8 cellular contexts compared by ENCODE assay signal in genomic region chr1:206734499-206735142, GRCh38. TPM values are rescaled to one million over a fixed set of nuclear protein-coding genes. Genes with fewer than 3 reads are reported as not detected.
DNase-seq lines count a peak whose midpoint lies in the region; ATAC-seq lines count a peak whose summit lies in the region.

No MANE protein-coding gene starts in this region.

- peak overlapping the region in 4 of 11 experiments; percentile 1 to 34 (median 27); a peak in 2 of 22 replicates for H3K27ac ChIP-seq in BLaER1 treated with 17β-estradiol and CSF1 and Interleukin-3, amounts not matched to agents 10 nM and 100 nM
- H3K27ac ChIP-seq in SJCRH30: no peak overlapping the region

- H3K4me3 ChIP-seq in BLaER1 treated with 17β-estradiol and CSF1 and Interleukin-3, amounts not matched to agents 10 nM and 100 nM: no peak overlapping the region
- no peak overlapping the region for H3K4me3 ChIP-seq in SJCRH30

- peaks cover 82 to 99% (median 91%) of the 10 kb centered on the region in 10 experiments for H3K4me1 ChIP-seq in BLaER1 treated with 17β-estradiol and CSF1 and Interleukin-3, amounts not matched to agents 10 nM and 100 nM
- H3K4me1 ChIP-seq in SJCRH30: peaks cover 4% of the 10 kb centered on the region; the same call in 1 of the 2 replicates

- H3K27me3 ChIP-seq in BLaER1 treated with 17β-estradiol and CSF1 and Interleukin-3, amounts not matched to agents 10 nM and 100 nM: no peaks in the 10 kb centered on the region
- H3K27me3 ChIP-seq in SJCRH30: no peaks in the 10 kb centered on the region

- peak; percentile 26 for DNase-seq in H4 (ENCODE audit: low spot score)
- peak; percentile 41 to 63 for DNase-seq in SJCRH30
- peak; percentile 46 to 82 (median 70) for DNase-seq in activated naive CD4-positive, alpha-beta T cell (lab: John Stamatoyannopoulos, UW)
- peak; percentile 47 for DNase-seq in left cardiac atrium
- peak; percentile 86 for DNase-seq in stimulated activated CD4-positive, alpha-beta T cell treated with anti-CD3 and anti-CD28 coated beads, Interleukin-15, amount 100 ng/mL, for 24 hours
- DNase-seq in COR-L47 (lab: John Stamatoyannopoulos, UW): no peak
- no peak for DNase-seq in NCI-H2107 treated with DMSO at 0.1 percent for 48 hours (lab: John Stamatoyannopoulos, UW; ENCODE audit: unreplicated experiment)

- peak overlapping the region; percentile 19 to 84 (median 33); a peak in 19 of 22 replicates for H3K4me2 ChIP-seq in BLaER1 treated with 17β-estradiol and CSF1 and Interleukin-3, amounts not matched to agents 10 nM and 100 nM

- H3K9ac ChIP-seq in BLaER1 treated with 17β-estradiol and CSF1 and Interleukin-3, amounts not matched to agents 10 nM and 100 nM: peak overlapping the region in 1 of 11 experiments; percentile 10; a peak in 2 of 22 replicates

- peaks cover 40 to 98% (median 86%) of the 10 kb centered on the region in 11 experiments for H3K36me3 ChIP-seq in BLaER1 treated with 17β-estradiol and CSF1 and Interleukin-3, amounts not matched to agents 10 nM and 100 nM
- peaks cover 36% of the 10 kb centered on the region for H3K36me3 ChIP-seq in SJCRH30

- intact Hi-C loops in left cardiac atrium (cut with DNase I): loop anchor here in 1 of 2 donors (5.0 kb wide), 1 partner anchor 97 kb away; the partner anchor contains the start of gene DYRK3

- no peaks in the 10 kb centered on the region for H3K9me3 ChIP-seq in BLaER1 treated with 17β-estradiol and CSF1 and Interleukin-3, amounts not matched to agents 10 nM and 100 nM (replicated peaks in 1 of 11)
- no peaks in the 10 kb centered on the region for H3K9me3 ChIP-seq in SJCRH30 (replicated peaks)

- peaks cover 5 to 85% (median 60%) of the 10 kb centered on the region in 11 experiments; a peak in 21 of 22 replicates for H4K20me1 ChIP-seq in BLaER1 treated with 17β-estradiol and CSF1 and Interleukin-3, amounts not matched to agents 10 nM and 100 nM

- ATAC-seq in left cardiac atrium: peak; percentile 21 to 24

RNA-seq across cellular contexts. Expression of gene IL19, which starts 36.0 kb away (rescaled TPM):
- not detected in 2 replicates for total RNA-seq in H4 (2014; rRNA removed; shearing (Covaris generic))
- not detected in 2 replicates for total RNA-seq in SJCRH30 (2014; rRNA removed; shearing (Covaris generic))
- not detected for total RNA-seq in left cardiac atrium

RNA-seq across cellular contexts. Expression of gene IL10, which starts 37.7 kb away (rescaled TPM):
- total RNA-seq in H4 (2014; rRNA removed; shearing (Covaris generic)): not detected in 2 replicates
- 0.16 TPM in 1 of 2 replicates, not detected in the other for total RNA-seq in SJCRH30 (2014; rRNA removed; shearing (Covaris generic))
- total RNA-seq in left cardiac atrium: 1 to 10 TPM; 1.9 to 5.1 TPM

RNA-seq across cellular contexts. Expression of gene MAPKAPK2, which starts 49.9 kb away (rescaled TPM):
- 11.8 and 12.7 TPM in 2 replicates for total RNA-seq in H4 (2014; rRNA removed; shearing (Covaris generic))
- 64.4 and 67.6 TPM in 2 replicates for total RNA-seq in SJCRH30 (2014; rRNA removed; shearing (Covaris generic))
- 100 to 1,000 TPM; 154 to 219 TPM for total RNA-seq in left cardiac atrium

Comparison
In these comparisons a context has a peak if more than half of its experiments do, and no peak if none do; other contexts are left out.
1. DNase-seq: peak in H4 (single experiment), SJCRH30 (2 of 2), activated naive CD4-positive, alpha-beta T cell (4 of 4), left cardiac atrium (single experiment) and stimulated activated CD4-positive, alpha-beta T cell treated with anti-CD3 and anti-CD28 coated beads, Interleukin-15, amount 100 ng/mL, for 24 hours (single experiment); none in COR-L47 (single experiment) and NCI-H2107 treated with DMSO at 0.1 percent for 48 hours (single experiment).